Comparison of ENCODE assay signal across 12 cellular contexts in genomic region chr9:24587883-24588282, GRCh38. TPM values are rescaled to one million over a fixed set of nuclear protein-coding genes. Genes with fewer than 3 reads are reported as not detected.
"Had no signal": no experiment of that assay in that cellular context is flagged by ENCODE, and none has a peak within 500 bp of the region (broad histone marks: within the 10 kb centered on the region; RNA-seq: fewer than 3 reads in every experiment).

No MANE protein-coding gene starts in this region.

- H3K36me3 ChIP-seq: HAP-1 had no signal

- H3K4me3 ChIP-seq: GM23248, GM23338, HAP-1 had no signal

- H3K27ac ChIP-seq: GM23248 had no signal

- DNase-seq: GM23248, GOT3, H7, H9, HCEC 1CT, HFFc6 had no signal

- FAIRE-seq: H1, H54 had no signal

- ATAC-seq: GM23338, HCT116 had no signal

- H3K9ac ChIP-seq: GM23248 had no signal

- H3K4me2 ChIP-seq: GM23338 had no signal

- H2AFZ ChIP-seq: GM23248, GM23338 had no signal

- H3K9me3 ChIP-seq: HAP-1 had no signal

RNA-seq across cellular contexts. Expression of gene IZUMO3, which starts 42.2 kb away (rescaled TPM):
- total RNA-seq: GM23248, GM23338, H1, H4, H7, H9, HFFc6 had no signal
- polyA plus RNA-seq: GM23248, GM23338, H1 had no signal
